In genomic region chr15:63246691-63247464, GRCh38 we compare ENCODE assay signal across 9 cellular contexts. TPM values are rescaled to one million over a fixed set of nuclear protein-coding genes. Genes with fewer than 3 reads are reported as not detected.
DNase-seq lines count a peak whose midpoint lies in the region; ATAC-seq and TF ChIP-seq lines count a peak whose summit lies in the region.
"Had no signal": no experiment of that assay in that cellular context is flagged by ENCODE, and none has a peak within 500 bp of the region (broad histone marks: within the 10 kb centered on the region; RNA-seq: fewer than 3 reads in every experiment).

No MANE protein-coding gene starts in this region.

- peaks cover 80% of the 10 kb centered on the region for H3K4me1 Mint-ChIP-seq in HFFc6 (ENCODE audit: low read depth)
- H3K4me1 Mint-ChIP-seq in stimulated activated effector memory CD8-positive, alpha-beta T cell treated with anti-CD3 and anti-CD28 coated beads, Interleukin-12 subunit alpha, Interleukin-12 subunit beta, amount 100 ng/mL, for 72 hours, result peaks cover 68% of the 10 kb centered on the region

- DNase-seq in HFFc6 (peak; percentile 79), WERI-Rb-1 (peak; percentile 33), Right ventricle myocardium superior (no peak), NCI-H2107 treated with DMSO at 0.1 percent for 48 hours (lab: John Stamatoyannopoulos, UW; ENCODE audit: unreplicated experiment) (no peak)
- no peak for DNase-seq in stimulated activated effector memory CD8-positive, alpha-beta T cell treated with anti-CD3 and anti-CD28 coated beads, Interleukin-12 subunit alpha, Interleukin-12 subunit beta, amount 100 ng/mL, for 72 hours (ENCODE audit: low spot score in 2 of 2)
- DNase-seq in central memory CD4-positive, alpha-beta T cell, result no peak
- DNase-seq: activated T-cell treated with anti-CD3 and anti-CD28 coated beads, Interleukin-2, amount 50 U/mL, for 4 hours had no signal

- H3K4me3 Mint-ChIP-seq in HFFc6, result no peak overlapping the region
- H3K4me3 Mint-ChIP-seq in stimulated activated effector memory CD8-positive, alpha-beta T cell treated with anti-CD3 and anti-CD28 coated beads, Interleukin-12 subunit alpha, Interleukin-12 subunit beta, amount 100 ng/mL, for 72 hours, result no peak overlapping the region
- H3K4me3 Mint-ChIP-seq: activated T-cell treated with anti-CD3 and anti-CD28 coated beads, Interleukin-2, amount 50 U/mL, for 4 hours had no signal

- intact Hi-C loops in Right ventricle myocardium superior (cut with DNase I), result no loop called here

- ATAC-seq in Right ventricle myocardium superior (ENCODE audit: poor library complexity) (peak; percentile 78), GM18870 (IDR thresholded peaks at IDR 0.05; ENCODE audit: unreplicated experiment) (no peak), GM18511 (IDR thresholded peaks at IDR 0.05; ENCODE audit: unreplicated experiment) (no peak)
- no peak for ATAC-seq in stimulated activated effector memory CD8-positive, alpha-beta T cell treated with anti-CD3 and anti-CD28 coated beads, Interleukin-12 subunit alpha, Interleukin-12 subunit beta, amount 100 ng/mL, for 72 hours
- ATAC-seq: activated T-cell treated with anti-CD3 and anti-CD28 coated beads, Interleukin-2, amount 50 U/mL, for 4 hours had no signal

- TF ChIP-seq CTCF in HFFc6 (IDR thresholded peaks at IDR 0.05) (no peak), WERI-Rb-1 (IDR thresholded peaks at IDR 0.05; ENCODE audit: low read depth, low read length) (no peak)

- no peaks in the 10 kb centered on the region for H3K9me3 ChIP-seq in WERI-Rb-1 (ENCODE audit: severe bottlenecking)

- H3K27ac ChIP-seq in WERI-Rb-1, result no peak overlapping the region

- H3K27ac Mint-ChIP-seq in HFFc6, result peak overlapping the region; percentile 72
- peak overlapping the region; percentile 57 for H3K27ac Mint-ChIP-seq in stimulated activated effector memory CD8-positive, alpha-beta T cell treated with anti-CD3 and anti-CD28 coated beads, Interleukin-12 subunit alpha, Interleukin-12 subunit beta, amount 100 ng/mL, for 72 hours

- H3K4me3 ChIP-seq in WERI-Rb-1 (ENCODE audit: low read depth, low read length), result no peak overlapping the region

- H3K36me3 Mint-ChIP-seq in HFFc6 (ENCODE audit: low read depth), result peaks cover 36% of the 10 kb centered on the region
- H3K36me3 Mint-ChIP-seq in stimulated activated effector memory CD8-positive, alpha-beta T cell treated with anti-CD3 and anti-CD28 coated beads, Interleukin-12 subunit alpha, Interleukin-12 subunit beta, amount 100 ng/mL, for 72 hours, result peaks cover 96% of the 10 kb centered on the region

- H3K9me3 Mint-ChIP-seq in HFFc6, result peaks cover 11% of the 10 kb centered on the region; the same call in 1 of the 2 replicates
- H3K9me3 Mint-ChIP-seq in stimulated activated effector memory CD8-positive, alpha-beta T cell treated with anti-CD3 and anti-CD28 coated beads, Interleukin-12 subunit alpha, Interleukin-12 subunit beta, amount 100 ng/mL, for 72 hours, result no peaks in the 10 kb centered on the region
- H3K9me3 Mint-ChIP-seq: activated T-cell treated with anti-CD3 and anti-CD28 coated beads, Interleukin-2, amount 50 U/mL, for 4 hours had no signal

- H3K27me3 Mint-ChIP-seq in HFFc6 (ENCODE audit: insufficient read depth), result peaks cover 2% of the 10 kb centered on the region

- H3K27me3 ChIP-seq in WERI-Rb-1 (ENCODE audit: insufficient read depth, low read depth, severe bottlenecking), result no peaks in the 10 kb centered on the region

- H3K36me3 ChIP-seq in WERI-Rb-1, result peaks cover 3% of the 10 kb centered on the region

RNA-seq across cellular contexts. Expression of gene APH1B, which starts 30.5 kb away (rescaled TPM):
- 10 to 100 TPM; 23.7 to 38.7 (median 33.6) TPM for total RNA-seq in HFFc6 (2021; fragmentation: NEBNext Ultra II Directional; extraction: Animal tissue kit (Norgen Biotek cat#: 25700))
- 7.1 TPM for total RNA-seq in Right ventricle myocardium superior

RNA-seq across cellular contexts. Expression of gene RAB8B, which starts 57.5 kb away (rescaled TPM):
- total RNA-seq in HFFc6 (2021; fragmentation: NEBNext Ultra II Directional; extraction: Animal tissue kit (Norgen Biotek cat#: 25700)), result 10 to 100 TPM; 24.7 to 38.4 (median 33.2) TPM
- total RNA-seq in Right ventricle myocardium superior, result 10.0 TPM

Comparison
In these comparisons a context has a peak if more than half of its experiments do, and no peak if none do; other contexts are left out.
1. DNase-seq: peak in HFFc6 (single experiment) and WERI-Rb-1 (single experiment); none in Right ventricle myocardium superior (single experiment), stimulated activated effector memory CD8-positive, alpha-beta T cell treated with anti-CD3 and anti-CD28 coated beads, Interleukin-12 subunit alpha, Interleukin-12 subunit beta, amount 100 ng/mL, for 72 hours (0 of 2), NCI-H2107 treated with DMSO at 0.1 percent for 48 hours (single experiment) and central memory CD4-positive, alpha-beta T cell (single experiment).